8 cellular contexts compared by ENCODE assay signal in genomic region chr6:36679043-36679821, GRCh38. TPM values are rescaled to one million over a fixed set of nuclear protein-coding genes. Genes with fewer than 3 reads are reported as not detected.
A peak's percentile ranks its signal among the peaks of the same experiment; 100 is the strongest.
DNase-seq lines count a peak whose midpoint lies in the region; ATAC-seq and TF ChIP-seq lines count a peak whose summit lies in the region.

No MANE protein-coding gene starts in this region.

- H3K9me3 Mint-ChIP-seq in activated CD8-positive, alpha-beta memory T cell treated with anti-CD3 and anti-CD28 coated beads, Interleukin-2, amount 10 ng/mL, durations not matched to agents 7 days and 5 days (ENCODE audit: low read depth): no peaks in the 10 kb centered on the region

- peak overlapping the region; percentile 97 for H3K4me3 Mint-ChIP-seq in activated CD8-positive, alpha-beta memory T cell treated with anti-CD3 and anti-CD28 coated beads, Interleukin-2, amount 10 ng/mL, durations not matched to agents 7 days and 5 days

- peaks cover 47% of the 10 kb centered on the region for H3K79me2 ChIP-seq in DOHH2 (ENCODE audit: control insufficient read depth, low read length)

- DNase-seq in LHCN-M2 (ENCODE audit: low read depth) (peak; percentile 72), myocyte (ENCODE audit: low read depth) (peak; percentile 80), upper lobe of right lung (peak; percentile 88), NOMO-1 treated with dmso at 0.1 percent for 144 hours (lab: John Stamatoyannopoulos, UW; ENCODE audit: unreplicated experiment) (no peak)
- peak; percentile 57 for DNase-seq in activated CD8-positive, alpha-beta memory T cell treated with anti-CD3 and anti-CD28 coated beads, Interleukin-2, amount 10 ng/mL, durations not matched to agents 7 days and 5 days

- H4K20me1 ChIP-seq in DOHH2 (ENCODE audit: control insufficient read depth, insufficient read depth, low read depth, low read length): no peaks in the 10 kb centered on the region

- H3K4me3 ChIP-seq in DOHH2 (ENCODE audit: low read length): peak overlapping the region; percentile 96
- H3K4me3 ChIP-seq in upper lobe of right lung: peak overlapping the region; percentile 86

- intact Hi-C loops in upper lobe of right lung (cut with DNase I): no loop called here

- H3K4me1 Mint-ChIP-seq in activated CD8-positive, alpha-beta memory T cell treated with anti-CD3 and anti-CD28 coated beads, Interleukin-2, amount 10 ng/mL, durations not matched to agents 7 days and 5 days: peaks cover 61% of the 10 kb centered on the region

- TF ChIP-seq CTCF in DOHH2 (IDR thresholded peaks at IDR 0.05; ENCODE audit: low read depth, low read length, poor library complexity, severe bottlenecking): no peak
- no peak for TF ChIP-seq CTCF in upper lobe of right lung (IDR thresholded peaks at IDR 0.05)

- H3K27ac Mint-ChIP-seq in activated CD8-positive, alpha-beta memory T cell treated with anti-CD3 and anti-CD28 coated beads, Interleukin-2, amount 10 ng/mL, durations not matched to agents 7 days and 5 days: peak overlapping the region; percentile 98

- peaks cover 26% of the 10 kb centered on the region for H3K36me3 Mint-ChIP-seq in activated CD8-positive, alpha-beta memory T cell treated with anti-CD3 and anti-CD28 coated beads, Interleukin-2, amount 10 ng/mL, durations not matched to agents 7 days and 5 days

- H3K27ac ChIP-seq in DOHH2 (ENCODE audit: low read depth, low read length): peak overlapping the region; percentile 89
- peak overlapping the region; percentile 97 for H3K27ac ChIP-seq in upper lobe of right lung

- H3F3A ChIP-seq in DOHH2 (ENCODE audit: control insufficient read depth, insufficient read depth): peaks cover 26% of the 10 kb centered on the region

- H3K36me3 ChIP-seq in DOHH2 (ENCODE audit: control insufficient read depth, low read length) (peaks cover 31% of the 10 kb centered on the region), upper lobe of right lung (peaks cover 22% of the 10 kb centered on the region)

- peak overlapping the region; percentile 96 for H3K4me2 ChIP-seq in DOHH2 (ENCODE audit: low read length)

- no peaks in the 10 kb centered on the region for H3K27me3 Mint-ChIP-seq in activated CD8-positive, alpha-beta memory T cell treated with anti-CD3 and anti-CD28 coated beads, Interleukin-2, amount 10 ng/mL, durations not matched to agents 7 days and 5 days

- no peaks in the 10 kb centered on the region for H3K9me2 ChIP-seq in DOHH2 (replicated peaks; ENCODE audit: control insufficient read depth, low read length)

- CTCF ChIA-PET in activated CD8-positive, alpha-beta memory T cell treated with anti-CD3 and anti-CD28 coated beads, Interleukin-2, amount 10 ng/mL, durations not matched to agents 7 days and 5 days (lab: Charles Lee): interaction anchor here (0.5 to 10.0 kb wide), 20 partner anchors 10 to 554 kb away, joined by 3 to 60 read pairs (median 4); partner anchors contain the start of gene RAB44

- peak; percentile 2 for ATAC-seq in activated CD8-positive, alpha-beta memory T cell treated with anti-CD3 and anti-CD28 coated beads, Interleukin-2, amount 10 ng/mL, durations not matched to agents 7 days and 5 days
- ATAC-seq in esophagus mucosa: peak; percentile 3
- peak; percentile 28 for ATAC-seq in upper lobe of right lung
- ATAC-seq in HG02623 (IDR thresholded peaks at IDR 0.05; ENCODE audit: unreplicated experiment): no peak

- H3K27me3 ChIP-seq in DOHH2 (ENCODE audit: control insufficient read depth, low read length) (peaks cover 41% of the 10 kb centered on the region), upper lobe of right lung (no peaks in the 10 kb centered on the region)

- H3K4me1 ChIP-seq in DOHH2 (ENCODE audit: control insufficient read depth, low read length) (peaks cover 82% of the 10 kb centered on the region), upper lobe of right lung (peaks cover 59% of the 10 kb centered on the region)

- H3K9me3 ChIP-seq in DOHH2 (ENCODE audit: control insufficient read depth, insufficient read depth, low read length) (no peaks in the 10 kb centered on the region), upper lobe of right lung (no peaks in the 10 kb centered on the region)

RNA-seq across cellular contexts. Expression of gene CDKN1A, which starts 0.7 kb away (rescaled TPM):
- total RNA-seq in LHCN-M2 (2014; rRNA removed): 560 and 669 TPM in 2 replicates
- 537 TPM for polyA plus RNA-seq in LHCN-M2 (2012)
- total RNA-seq in activated CD8-positive, alpha-beta memory T cell treated with anti-CD3 and anti-CD28 coated beads, Interleukin-2, amount 10 ng/mL, durations not matched to agents 7 days and 5 days: 100 to 1,000 TPM in 1 of 2 experiments, 10 to 100 TPM in 1; 67.5 to 109 TPM
- 145 TPM for total RNA-seq in esophagus mucosa
- total RNA-seq in myocyte: 1,798 and 2,123 TPM in 2 replicates
- 1,534 TPM for polyA plus RNA-seq in myocyte (2012)
- 151 TPM for total RNA-seq in upper lobe of right lung

RNA-seq across cellular contexts. Expression of gene RAB44, which starts 18.4 kb away (rescaled TPM):
- not detected in 2 replicates for total RNA-seq in LHCN-M2 (2014; rRNA removed)
- 0.04 TPM for polyA plus RNA-seq in LHCN-M2 (2012)
- not detected for total RNA-seq in activated CD8-positive, alpha-beta memory T cell treated with anti-CD3 and anti-CD28 coated beads, Interleukin-2, amount 10 ng/mL, durations not matched to agents 7 days and 5 days
- 0.36 TPM for total RNA-seq in esophagus mucosa
- not detected in 2 replicates for total RNA-seq in myocyte
- polyA plus RNA-seq in myocyte (2012): 0.15 TPM
- 0.96 TPM for total RNA-seq in upper lobe of right lung
